1 cellular context compared by ENCODE assay signal in genomic region chr15:39580630-39581500, GRCh38.
TF ChIP-seq lines count a peak whose summit lies in the region.

TSS of gene THBS1 (plus strand) at chr15:39581079. CDS start at chr15:39581858, 779 bp downstream.

TF ChIP-seq in HepG2, 621 proteins besides CTCF, POLR2A, EP300 and RAD21 (continued from another document and continues in another):
- TF ChIP-seq GTF3A (CRISPR knock-in tag; conservative IDR thresholded peaks at IDR 0.05): peak; percentile 68; the same call in 1 of the 2 replicates
- TF ChIP-seq GZF1 (CRISPR knock-in tag; IDR thresholded peaks at IDR 0.05): no peak
- TF ChIP-seq ZNF563 (CRISPR knock-in tag; IDR thresholded peaks at IDR 0.05): no peak
- TF ChIP-seq ARHGAP35 (CRISPR knock-in tag; IDR thresholded peaks at IDR 0.05; ENCODE audit: borderline replicate concordance): no peak
- 0 out of 2 replicates have a peak, but pooled peaks have one; percentile 26 for TF ChIP-seq NRL (CRISPR knock-in tag; IDR thresholded peaks at IDR 0.05; ENCODE audit: borderline replicate concordance)
- peak; percentile 88 for TF ChIP-seq CSRNP1 (CRISPR knock-in tag; IDR thresholded peaks at IDR 0.05)
- peak; percentile 36; the same call in 1 of the 2 replicates for TF ChIP-seq FOSL2 (CRISPR knock-in tag; IDR thresholded peaks at IDR 0.05)
- TF ChIP-seq FIP1L1 (IDR thresholded peaks at IDR 0.05; ENCODE audit: borderline replicate concordance, insufficient read depth, low read depth, low read length): no peak
- TF ChIP-seq MAF1 (CRISPR knock-in tag; IDR thresholded peaks at IDR 0.05; ENCODE audit: borderline replicate concordance): peak; percentile 77; the same call in 1 of the 2 replicates
- TF ChIP-seq DMAP1 (CRISPR knock-in tag; IDR thresholded peaks at IDR 0.05): no peak; the same call in 1 of the 2 replicates
- TF ChIP-seq ZNF777 (CRISPR knock-in tag; IDR thresholded peaks at IDR 0.05): peak; percentile 84
- TF ChIP-seq ZNF503 (CRISPR knock-in tag; IDR thresholded peaks at IDR 0.05): no peak
- TF ChIP-seq SP140L (CRISPR knock-in tag; IDR thresholded peaks at IDR 0.05; ENCODE audit: borderline replicate concordance): peak; percentile 7; the same call in 1 of the 2 replicates
- TF ChIP-seq NR2C2 (CRISPR knock-in tag; IDR thresholded peaks at IDR 0.05; ENCODE audit: borderline replicate concordance): 0 out of 2 replicates have a peak, but pooled peaks have one; percentile 11
- TF ChIP-seq ZNF691 (CRISPR knock-in tag; IDR thresholded peaks at IDR 0.05; ENCODE audit: borderline replicate concordance, low read depth): peak; percentile 57; the same call in 1 of the 2 replicates
- TF ChIP-seq ZBTB10 (CRISPR knock-in tag; IDR thresholded peaks at IDR 0.05; ENCODE audit: borderline replicate concordance): no peak; the same call in 1 of the 2 replicates
- no peak for TF ChIP-seq ZFP82 (CRISPR knock-in tag; IDR thresholded peaks at IDR 0.05; ENCODE audit: borderline replicate concordance)
- 0 out of 2 replicates have a peak, but pooled peaks have one; percentile 26 for TF ChIP-seq MTF2 (CRISPR knock-in tag; IDR thresholded peaks at IDR 0.05; ENCODE audit: borderline replicate concordance)
- TF ChIP-seq IKZF1 (IDR thresholded peaks at IDR 0.05): no peak
- 0 out of 2 replicates have a peak, but pooled peaks have one; percentile 12 for TF ChIP-seq FOXC1 (CRISPR knock-in tag; IDR thresholded peaks at IDR 0.05; ENCODE audit: borderline replicate concordance)
- TF ChIP-seq ZNF800 (CRISPR knock-in tag; IDR thresholded peaks at IDR 0.05): peak; percentile 91; the same call in 1 of the 2 replicates
- peak; percentile 19; the same call in 1 of the 2 replicates for TF ChIP-seq ZSCAN9 (CRISPR knock-in tag; IDR thresholded peaks at IDR 0.05; ENCODE audit: borderline replicate concordance)
- no peak for TF ChIP-seq ZNF512 (CRISPR knock-in tag; IDR thresholded peaks at IDR 0.05)
- peak; percentile 29; the same call in 1 of the 2 replicates for TF ChIP-seq NFKB2 (CRISPR knock-in tag; IDR thresholded peaks at IDR 0.05; ENCODE audit: borderline replicate concordance)
- TF ChIP-seq FOXP1 (IDR thresholded peaks at IDR 0.05): no peak
- no peak for TF ChIP-seq FOXP1 (CRISPR knock-in tag; IDR thresholded peaks at IDR 0.05)
- TF ChIP-seq ZZZ3 (CRISPR knock-in tag; IDR thresholded peaks at IDR 0.05; ENCODE audit: borderline replicate concordance): no peak
- no peak for TF ChIP-seq SOX13 (IDR thresholded peaks at IDR 0.05)
- 0 out of 4 replicates have a peak, but pooled peaks of 1 of the 2 experiments have one; percentile 16 for TF ChIP-seq SOX13 (CRISPR knock-in tag; conservative IDR thresholded peaks at IDR 0.05 in 1 of 2, IDR thresholded peaks at IDR 0.05 in 1 of 2)
- TF ChIP-seq ZNF446 (CRISPR knock-in tag; IDR thresholded peaks at IDR 0.05): no peak
- TF ChIP-seq ZNF674 (CRISPR knock-in tag; IDR thresholded peaks at IDR 0.05; ENCODE audit: low read depth): no peak
- no peak; the same call in 1 of the 2 replicates for TF ChIP-seq CEBPB (IDR thresholded peaks at IDR 0.05; ENCODE audit: borderline replicate concordance, low read depth, low read length)
- peak; percentile 24; the same call in 1 of the 2 replicates for TF ChIP-seq ZFY (CRISPR knock-in tag; IDR thresholded peaks at IDR 0.05)
- TF ChIP-seq ZNF230 (CRISPR knock-in tag; IDR thresholded peaks at IDR 0.05): no peak; the same call in 1 of the 2 replicates
- no peak; the same call in 1 of the 2 replicates for TF ChIP-seq ZNF784 (CRISPR knock-in tag; IDR thresholded peaks at IDR 0.05; ENCODE audit: borderline replicate concordance)
- peak; percentile 61; the same call in 1 of the 2 replicates for TF ChIP-seq ZFP91 (CRISPR knock-in tag; IDR thresholded peaks at IDR 0.05; ENCODE audit: borderline replicate concordance)
- TF ChIP-seq ZNF260 (CRISPR knock-in tag; IDR thresholded peaks at IDR 0.05; ENCODE audit: borderline replicate concordance, low read depth): no peak
- TF ChIP-seq ETV6 (CRISPR knock-in tag; conservative IDR thresholded peaks at IDR 0.05): peak; percentile 56; the same call in 1 of the 2 replicates
- TF ChIP-seq ELF4 (CRISPR knock-in tag; IDR thresholded peaks at IDR 0.05; ENCODE audit: borderline replicate concordance): 0 out of 2 replicates have a peak, but pooled peaks have one; percentile 57
- peak; percentile 15; the same call in 1 of the 2 replicates for TF ChIP-seq BORCS8-MEF2B (CRISPR knock-in tag; IDR thresholded peaks at IDR 0.05)
- TF ChIP-seq PCBP2 (optimal IDR thresholded peaks at IDR 0.05; ENCODE audit: low read depth, low read length, poor library complexity, severe bottlenecking): no peak
- TF ChIP-seq ZNF737 (CRISPR knock-in tag; IDR thresholded peaks at IDR 0.05; ENCODE audit: borderline replicate concordance): no peak
- TF ChIP-seq TEF (CRISPR knock-in tag; IDR thresholded peaks at IDR 0.05): no peak
- TF ChIP-seq NFKBIZ (CRISPR knock-in tag; IDR thresholded peaks at IDR 0.05): 0 out of 2 replicates have a peak, but pooled peaks have one; percentile 19
- TF ChIP-seq ATF4 (CRISPR knock-in tag; IDR thresholded peaks at IDR 0.05): 0 out of 4 replicates have a peak, but pooled peaks of 1 of the 2 experiments have one; percentile 39
- 0 out of 2 replicates have a peak, but pooled peaks have one; percentile 34 for TF ChIP-seq HINFP (CRISPR knock-in tag; IDR thresholded peaks at IDR 0.05; ENCODE audit: low read depth)
